Comparison of ENCODE assay signal across 8 cellular contexts in the genomic region with DNA sequence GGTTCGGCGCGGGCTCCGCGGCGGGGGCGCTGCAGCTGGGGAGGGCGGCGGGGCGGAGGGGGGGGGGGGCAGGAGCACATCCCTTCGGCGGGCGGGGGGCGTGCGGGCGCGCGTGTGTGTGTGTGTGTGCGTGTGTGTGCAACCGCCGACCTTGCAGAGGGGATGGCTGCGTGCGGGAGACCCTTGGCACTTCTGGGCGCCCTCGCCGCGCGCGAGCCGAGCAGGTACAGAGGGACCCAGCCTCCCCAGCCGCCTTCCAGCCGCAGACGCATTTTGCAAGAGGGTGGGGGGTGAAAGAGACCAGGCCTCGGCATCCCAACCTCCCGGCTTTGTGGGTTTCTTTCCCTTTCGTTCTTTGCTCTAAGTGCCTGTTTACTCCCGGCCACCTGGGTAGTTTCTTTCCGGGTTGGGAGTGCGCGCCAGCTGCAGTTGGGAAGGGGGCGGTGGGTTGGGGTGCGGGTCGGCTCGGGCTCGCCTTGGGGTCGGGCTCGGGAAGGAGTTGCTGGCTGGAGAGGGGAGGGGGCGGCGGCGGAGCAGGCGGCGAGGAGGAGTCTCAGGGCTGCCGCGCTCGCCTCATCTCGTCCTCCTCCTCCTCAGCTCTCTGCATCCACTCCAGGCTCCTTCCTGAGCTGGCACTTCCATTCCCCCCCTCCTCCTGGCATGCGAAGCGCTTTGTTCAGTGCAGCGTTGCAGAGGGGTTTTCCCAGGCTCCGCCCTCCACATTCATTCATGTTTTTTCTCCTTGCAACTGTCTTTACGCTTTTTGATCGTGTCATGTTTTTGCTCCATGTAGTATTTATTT. TPM values are rescaled to one million over a fixed set of nuclear protein-coding genes. Genes with fewer than 3 reads are reported as not detected.
DNase-seq lines count a peak whose midpoint lies in the region; ATAC-seq and TF ChIP-seq lines count a peak whose summit lies in the region.

No MANE protein-coding gene starts in this region.

- peak in 1 of 4 donors; percentile 47 for TF ChIP-seq POLR2A in esophagus squamous epithelium (IDR thresholded peaks at IDR 0.05)

- H3K79me2 ChIP-seq in OCI-LY1 (ENCODE audit: insufficient read depth, low read length) = peaks cover 55% of the 10 kb centered on the region

- ATAC-seq in GM18861 (IDR thresholded peaks at IDR 0.05; ENCODE audit: unreplicated experiment) = no peak

- POLR2A ChIA-PET in Caco-2 (lab: Charles Lee) = no interaction called here

- peak overlapping the region; percentile 59 for H3K4me3 ChIP-seq in Caco-2 (ENCODE audit: low read depth, low read length)
- H3K4me3 ChIP-seq in OCI-LY1 (ENCODE audit: low read depth, low read length, poor library complexity, severe bottlenecking) = peak overlapping the region; percentile 99
- H3K4me3 ChIP-seq in esophagus squamous epithelium = peak overlapping the region; percentile 80 to 93 (median 86)

- H4K20me1 ChIP-seq in OCI-LY1 (ENCODE audit: insufficient read depth, low read length) = no peaks in the 10 kb centered on the region

- no peaks in the 10 kb centered on the region for H3K9me3 Mint-ChIP-seq in Caco-2 (ENCODE audit: unreplicated experiment)

- H3K36me3 ChIP-seq in Caco-2 (ENCODE audit: control insufficient read depth, insufficient read depth, low read length) (no peaks in the 10 kb centered on the region), OCI-LY1 (ENCODE audit: insufficient read depth, low read length) (peaks cover 40% of the 10 kb centered on the region), esophagus squamous epithelium (peaks cover 0 to 15% (median 0%) of the 10 kb centered on the region in 3 donors)

- H3K4me3 Mint-ChIP-seq in Caco-2 (ENCODE audit: unreplicated experiment) = peak overlapping the region; percentile 84

- H2AFZ ChIP-seq in OCI-LY1 (ENCODE audit: low read length) = no peak overlapping the region

- intact Hi-C loops in Caco-2 (cut with micrococcal nuclease; ENCODE audit: unreplicated experiment) (loop anchor here (2.0 kb wide), 1 partner anchor 358 kb away; no protein-coding TSS in a partner anchor), esophagus squamous epithelium (cut with DNase I) (no loop called here)

- no peaks in the 10 kb centered on the region for H3K9me3 ChIP-seq in Caco-2
- 0 out of 2 replicates have a peak, but pooled peaks cover 2% of the 10 kb centered on the region for H3K9me3 ChIP-seq in OCI-LY1 (ENCODE audit: low read length)
- no peaks in the 10 kb centered on the region for H3K9me3 ChIP-seq in esophagus squamous epithelium

- H3K27me3 ChIP-seq in Caco-2 (replicated peaks; ENCODE audit: control insufficient read depth, insufficient read depth, low read length) = no peaks in the 10 kb centered on the region
- no peaks in the 10 kb centered on the region for H3K27me3 ChIP-seq in OCI-LY1 (ENCODE audit: insufficient read depth, low read length)
- H3K27me3 ChIP-seq in esophagus squamous epithelium = no peaks in the 10 kb centered on the region

- no peaks in the 10 kb centered on the region for H3F3A ChIP-seq in OCI-LY1 (ENCODE audit: insufficient read depth, low read length)

- peak overlapping the region; percentile 62 for H3K27ac Mint-ChIP-seq in Caco-2 (ENCODE audit: unreplicated experiment)

- no peak for TF ChIP-seq CTCF in Caco-2 (IDR thresholded peaks at IDR 0.05; ENCODE audit: insufficient read depth in 1 of 2, low read depth in 1 of 2, low read length in 1 of 2, severe bottlenecking in 1 of 2, unreplicated experiment in 1 of 2)
- TF ChIP-seq CTCF in OCI-LY1 (IDR thresholded peaks at IDR 0.05; ENCODE audit: low read length) = no peak
- no peak for TF ChIP-seq CTCF in esophagus squamous epithelium (IDR thresholded peaks at IDR 0.05)

- peaks cover 32% of the 10 kb centered on the region for H3K36me3 Mint-ChIP-seq in Caco-2 (ENCODE audit: insufficient read depth, unreplicated experiment)

- peak; percentile 67 for DNase-seq in Caco-2
- DNase-seq in HPDE6-E6E7 (ENCODE audit: extremely low spot score) = peak; percentile 41
- DNase-seq in activated T-helper 1 cell treated with Interleukin-2 at 50 U/mL for 16 hours (ENCODE audit: low read depth) = peak; percentile 51
- DNase-seq in esophagus squamous epithelium (lab: John Stamatoyannopoulos, UW) = no peak
- peak; percentile 84 for DNase-seq in myocyte (ENCODE audit: low read depth)
- peak; percentile 56 to 61 for DNase-seq in stimulated activated CD8-positive, alpha-beta memory T cell treated with anti-CD3 and anti-CD28 coated beads, Interleukin-7, amount 100 ng/mL, for 4 hours (ENCODE audit: low read depth in 2 of 2)

- 0% methylated on average over 16 of the region's 62 CpGs for WGBS in esophagus squamous epithelium, 2 donors

- H3K4me2 ChIP-seq in OCI-LY1 (ENCODE audit: low read length) = peak overlapping the region; percentile 96

- no peaks in the 10 kb centered on the region for H3K27me3 Mint-ChIP-seq in Caco-2 (ENCODE audit: insufficient read depth, unreplicated experiment)

- no TSS peak for BruUV-seq in Caco-2 (replicated peaks; lab: Mats Ljungman, UMichigan)

- H3K27ac ChIP-seq in OCI-LY1 (ENCODE audit: low read depth, low read length, poor library complexity, severe bottlenecking) = peak overlapping the region; percentile 70
- H3K27ac ChIP-seq in esophagus squamous epithelium = peak overlapping the region; percentile 97 to 100 (median 98)

- peaks cover 16% of the 10 kb centered on the region; the same call in 1 of the 2 replicates for H3K4me1 ChIP-seq in Caco-2
- peaks cover 31% of the 10 kb centered on the region for H3K4me1 ChIP-seq in OCI-LY1 (ENCODE audit: insufficient read depth, low read length, severe bottlenecking)
- peaks cover 4 to 54% (median 28%) of the 10 kb centered on the region in 3 donors for H3K4me1 ChIP-seq in esophagus squamous epithelium

- H3K4me1 Mint-ChIP-seq in Caco-2 (ENCODE audit: low read depth, unreplicated experiment) = peaks cover 2% of the 10 kb centered on the region

- CTCF ChIA-PET in Caco-2 (lab: Charles Lee) = interaction anchor here (0.6 kb wide), 2 partner anchors 25 to 357 kb away, joined by 3 read pairs; no protein-coding TSS in a partner anchor

- no peaks in the 10 kb centered on the region for H3K9me2 ChIP-seq in OCI-LY1 (ENCODE audit: low read depth, low read length)

- H3K9ac ChIP-seq in OCI-LY1 (ENCODE audit: low read length) = peak overlapping the region; percentile 88

RNA-seq across cellular contexts. Expression of a gene that starts 0.7 kb away (rescaled TPM):
- total RNA-seq in Caco-2 (2022) (22.8 and 24.9 TPM in 2 replicates), esophagus squamous epithelium (10 to 100 TPM; 11.0 to 22.3 (median 20.7) TPM), myocyte (6.7 and 10.8 TPM in 2 replicates)
- polyA plus RNA-seq in myocyte (2012) = 10.2 TPM
